Comparison of ENCODE assay signal across 30 cellular contexts in the genomic region with DNA sequence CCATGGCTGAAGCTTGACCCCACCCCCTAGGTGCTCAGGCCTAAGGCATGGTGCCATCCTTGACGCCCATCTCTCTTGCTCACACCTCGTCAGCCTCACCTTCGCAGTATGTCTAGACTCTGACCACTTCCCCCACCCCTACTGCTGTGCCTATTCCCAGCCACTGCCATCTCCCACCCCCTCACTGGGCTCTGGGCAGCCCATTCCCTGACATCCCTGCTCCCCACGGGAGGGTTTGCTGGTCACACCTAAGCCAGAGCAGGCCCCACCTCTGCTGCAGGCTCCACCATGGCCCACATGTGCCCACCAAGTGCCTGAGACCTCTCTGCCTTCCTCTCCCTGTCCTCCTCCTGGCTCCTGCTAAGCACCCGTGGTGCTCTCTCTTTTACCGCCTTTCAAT. TPM values are rescaled to one million over a fixed set of nuclear protein-coding genes. Genes with fewer than 3 reads are reported as not detected.
"Had no signal": no experiment of that assay in that cellular context is flagged by ENCODE, and none has a peak within 500 bp of the region (broad histone marks: within the 10 kb centered on the region; RNA-seq: fewer than 3 reads in every experiment).

No MANE protein-coding gene starts in this region.

- H3K27ac ChIP-seq: colonic mucosa, epithelial cell of prostate, esophagus squamous epithelium, gastrocnemius medialis, heart right ventricle, left lung, lower lobe of right lung had no signal

- H3K4me3 ChIP-seq: colonic mucosa, esophagus squamous epithelium, gastrocnemius medialis, heart right ventricle, left lung, lower lobe of right lung had no signal

- H3K36me3 ChIP-seq: colonic mucosa, esophagus squamous epithelium, gastrocnemius medialis, heart right ventricle, left lung, lower lobe of right lung had no signal

- H3K27me3 ChIP-seq: colonic mucosa, gastrocnemius medialis, heart right ventricle, left lung had no signal

- DNase-seq: colonic mucosa; cortex of kidney; effector CD8-positive, alpha-beta T cell; effector memory CD8-positive, alpha-beta T cell; endodermal cell; erythroblast; esophagus squamous epithelium; foreskin fibroblast; foreskin melanocyte; gastrocnemius medialis; glutamatergic neuron; head of caudate nucleus; heart right ventricle; hippocampal formation; kidney; kidney glomerular epithelial cell; left lung; left ventricle myocardium superior; lower lobe of right lung; mesenchymal stem cell; midbrain had no signal

- H3K4me1 ChIP-seq: gastrocnemius medialis, heart right ventricle had no signal

- H3K9me3 ChIP-seq: colonic mucosa, esophagus squamous epithelium, gastrocnemius medialis, left lung, lower lobe of right lung had no signal

- ATAC-seq: effector memory CD8-positive, alpha-beta T cell; esophagus mucosa; gastrocnemius medialis; heart right ventricle; left lung; left ventricle myocardium superior; lower lobe of right lung had no signal

RNA-seq across cellular contexts. Expression of a gene that starts 47.7 kb away (rescaled TPM):
- total RNA-seq: cerebellum, colonic mucosa, dermis microvascular lymphatic vessel endothelial cell, endodermal cell, esophagus mucosa, esophagus squamous epithelium, gastrocnemius medialis, glomerular endothelial cell, heart right ventricle, kidney, left lung, left ventricle myocardium superior, lower leg skin, lower lobe of right lung, lung microvascular endothelial cell, mononuclear cell, mucosa of gallbladder had no signal
- polyA plus RNA-seq: heart right ventricle had no signal
